32 cellular contexts compared by ENCODE assay signal in genomic region chr1:22619808-22620207, GRCh38. TPM values are rescaled to one million over a fixed set of nuclear protein-coding genes. Genes with fewer than 3 reads are reported as not detected.
"Had no signal": no experiment of that assay in that cellular context is flagged by ENCODE, and none has a peak within 500 bp of the region (broad histone marks: within the 10 kb centered on the region; RNA-seq: fewer than 3 reads in every experiment).

No MANE protein-coding gene starts in this region.

- H3K4me1 ChIP-seq: foreskin keratinocyte, gastroesophageal sphincter, heart right ventricle, left lung, psoas muscle, sigmoid colon, stomach, thyroid gland, vagina had no signal

- H3K27me3 ChIP-seq: ovary, thyroid gland, vagina had no signal

- H3K36me3 ChIP-seq: gastroesophageal sphincter, heart right ventricle, left lung, ovary, sigmoid colon, stomach, thyroid gland, vagina had no signal

- DNase-seq: effector CD8-positive, alpha-beta T cell; endodermal cell; foreskin keratinocyte; heart right ventricle; hippocampal formation; left cardiac atrium; left lung; mesenchymal stem cell; mucosa of descending colon; naive B cell; nephron progenitor cell; nucleus accumbens; ovary; right cardiac atrium; sigmoid colon; stimulated activated CD4-positive, alpha-beta T cell treated with anti-CD3 and anti-CD28 coated beads, Interleukin-2, amount 100 ng/mL, for 24 hours; stimulated activated CD4-positive, alpha-beta T cell treated with anti-CD3 and anti-CD28 coated beads, Interleukin-4, amount 100 ng/mL, for 24 hours; stimulated activated naive CD4-positive, alpha-beta T cell treated with Interleukin-2 at 50 U/mL for 16 hours; stomach; thyroid gland; trophoblast cell had no signal

- H3K9me3 ChIP-seq: gastroesophageal sphincter, heart right ventricle, left lung, mucosa of descending colon, ovary, psoas muscle, sigmoid colon, stomach, thyroid gland, vagina had no signal

- H3K4me3 ChIP-seq: gastroesophageal sphincter, heart right ventricle, left lung, mucosa of descending colon, ovary, psoas muscle, sigmoid colon, stomach, thyroid gland, vagina had no signal

- H3K27ac ChIP-seq: epithelial cell of prostate, foreskin keratinocyte, gastroesophageal sphincter, heart right ventricle, left lung, ovary, psoas muscle, sigmoid colon, stomach, thyroid gland, vagina had no signal

RNA-seq across cellular contexts. Expression of gene C1QA, which starts 16.6 kb away (rescaled TPM):
- total RNA-seq: endodermal cell, fibroblast of lung, foreskin keratinocyte, lung microvascular endothelial cell, mesothelial cell of epicardium, renal cortical epithelial cell had no signal

RNA-seq across cellular contexts. Expression of gene C1QC, which starts 23.6 kb away (rescaled TPM):
- total RNA-seq: endodermal cell, fibroblast of lung, foreskin keratinocyte, lung microvascular endothelial cell, mesothelial cell of epicardium, renal cortical epithelial cell had no signal

RNA-seq across cellular contexts. Expression of gene C1QB, which starts 33.2 kb away (rescaled TPM):
- total RNA-seq: endodermal cell, fibroblast of lung, foreskin keratinocyte, lung microvascular endothelial cell, mesothelial cell of epicardium, renal cortical epithelial cell had no signal

RNA-seq across cellular contexts. Expression of gene EPHA8, which starts 56.5 kb away (rescaled TPM):
- total RNA-seq: fibroblast of lung, foreskin keratinocyte, kidney epithelial cell, left cardiac atrium, left lung, lung microvascular endothelial cell, mesothelial cell of epicardium, mucosa of descending colon, ovary, psoas muscle, renal cortical epithelial cell, right cardiac atrium, sigmoid colon, skeletal muscle tissue, stomach, thyroid gland, ureter, vagina had no signal
